8 cellular contexts compared by ENCODE assay signal in the genomic region with DNA sequence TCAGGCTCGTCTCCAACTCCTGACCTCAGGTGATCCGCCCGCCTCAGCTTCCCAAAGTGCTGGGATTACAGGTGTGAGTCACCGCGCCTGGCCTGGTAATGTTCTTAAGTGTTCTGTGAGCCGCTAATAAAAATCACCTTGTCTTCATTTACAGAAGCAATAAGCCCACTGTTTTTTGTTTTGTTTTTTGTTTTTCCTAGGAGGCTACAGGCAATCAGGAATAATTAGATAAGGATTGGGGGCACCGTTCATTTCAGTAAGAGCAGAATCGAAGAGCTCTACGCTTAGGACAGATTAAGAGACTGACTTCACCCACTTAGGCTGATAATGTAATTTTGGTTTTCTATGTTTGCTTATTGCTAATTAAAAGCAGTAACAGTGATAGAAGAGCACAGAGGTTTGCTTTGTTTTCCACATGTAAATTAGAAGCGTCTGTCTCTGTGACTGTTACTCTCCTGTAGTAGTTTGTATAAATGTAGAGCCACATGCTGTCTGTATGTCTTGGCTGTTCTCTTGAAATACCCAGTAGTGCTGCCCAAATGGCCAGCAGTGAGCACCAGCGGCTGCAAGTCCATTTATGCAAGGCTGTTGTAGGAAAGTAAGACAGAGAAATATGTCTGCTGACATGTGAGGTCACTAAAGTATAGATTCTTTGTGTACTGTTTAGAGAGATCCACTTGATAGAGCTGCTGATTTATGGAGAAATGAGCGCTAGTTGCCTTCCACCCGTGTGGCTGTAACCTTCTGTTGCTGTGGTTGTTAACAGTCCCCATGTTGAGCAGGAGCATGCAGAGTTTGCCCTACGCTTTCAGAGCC. TPM values are rescaled to one million over a fixed set of nuclear protein-coding genes. Genes with fewer than 3 reads are reported as not detected.
DNase-seq lines count a peak whose midpoint lies in the region; ATAC-seq, FAIRE-seq and TF ChIP-seq lines count a peak whose summit lies in the region.
"Had no signal": no experiment of that assay in that cellular context is flagged by ENCODE, and none has a peak within 500 bp of the region (broad histone marks: within the 10 kb centered on the region; RNA-seq: fewer than 3 reads in every experiment).

No MANE protein-coding gene starts in this region.

- CTCF ChIA-PET in H1 (lab: Charles Lee; ENCODE audit: partially characterized antibody): interaction anchor here (0.7 to 1.7 kb wide), 7 partner anchors 9 to 98 kb away, joined by 3 read pairs; no protein-coding TSS in a partner anchor

- WGBS in H1 (ENCODE audit: extremely low coverage in 1 of 2, insufficient coverage in 1 of 2, insufficient read length in 1 of 2, insufficient replicate concordance in 2 of 2, low coverage in 1 of 2, low lambda C conversion rate in 2 of 2, missing lambda C conversion rate in 1 of 2), 2 experiments: 72% methylated on average over 14 of the region's 14 CpGs; no CpG with 5 or more reads in 1 of the 2 experiments

- 0 out of 2 replicates have a peak overlapping the region, but pooled peaks have one; percentile 4 for H3K18ac ChIP-seq in H1 (ENCODE audit: extremely low read depth, low read length)

- H4K5ac ChIP-seq in H1 (ENCODE audit: insufficient read length, low read depth, low read length): no peak overlapping the region

- TF ChIP-seq RAD21 in H1 (IDR thresholded peaks at IDR 0.05 in 1 of 2, conservative IDR thresholded peaks at IDR 0.05 in 1 of 2; ENCODE audit: low read depth in 2 of 2, low read length in 2 of 2): no peak

- peaks cover 22 to 29% of the 10 kb centered on the region in 2 experiments for H4K20me1 ChIP-seq in H1 (replicated peaks in 1 of 2; ENCODE audit: control insufficient read depth in 1 of 2, insufficient read depth in 2 of 2, low read length in 2 of 2)

- TF ChIP-seq CTCF in H1 (IDR thresholded peaks at IDR 0.05; ENCODE audit: control extremely low read depth in 1 of 3, insufficient read depth in 1 of 3, low read depth in 1 of 3, low read length in 3 of 3): no peak

- no peak overlapping the region for H4K8ac ChIP-seq in H1 (ENCODE audit: extremely low read depth, insufficient read depth, low read length)

- no peak overlapping the region; a peak in 1 of 8 replicates for H3K4me3 ChIP-seq in H1 (ENCODE audit: extremely low read depth in 1 of 4, insufficient read depth in 2 of 4, low read depth in 3 of 4, low read length in 4 of 4)
- H3K4me3 ChIP-seq in rectal smooth muscle tissue (ENCODE audit: low read length): peak overlapping the region; percentile 6

- no peak for TF ChIP-seq POLR2A in H1 (IDR thresholded peaks at IDR 0.05; ENCODE audit: control extremely low read depth in 1 of 2, low read depth in 2 of 2, low read length in 2 of 2)

- H2BK12ac ChIP-seq in H1 (ENCODE audit: low read depth, low read length): no peak overlapping the region

- no peaks in the 10 kb centered on the region for H3K36me3 ChIP-seq in H1 (ENCODE audit: control insufficient read depth in 2 of 4, insufficient read depth in 4 of 4, low read length in 3 of 4)
- no peaks in the 10 kb centered on the region for H3K36me3 ChIP-seq in rectal smooth muscle tissue (ENCODE audit: control insufficient read depth, insufficient read depth, low read length)

- peak overlapping the region; percentile 12 for H4K91ac ChIP-seq in H1 (replicated peaks; ENCODE audit: insufficient read length, low read length)

- H2BK5ac ChIP-seq in H1 (ENCODE audit: low read depth, low read length): no peak overlapping the region

- H3K79me2 ChIP-seq in H1 (ENCODE audit: control insufficient read depth in 1 of 2, insufficient read depth in 2 of 2, low read length in 2 of 2): peaks cover 12 to 98% of the 10 kb centered on the region in 2 experiments

- H2AK5ac ChIP-seq in H1 (ENCODE audit: low read depth, low read length): no peak overlapping the region

- H2BK15ac ChIP-seq in H1 (ENCODE audit: low read length): no peak overlapping the region

- no peak overlapping the region for H3K4ac ChIP-seq in H1 (replicated peaks; ENCODE audit: insufficient read length, low read depth, low read length)

- H2BK20ac ChIP-seq in H1 (ENCODE audit: low read length): no peak overlapping the region

- POLR2A ChIA-PET in H1 (lab: Charles Lee; ENCODE audit: partially characterized antibody): interaction anchor here (0.6 to 1.2 kb wide), 2 partner anchors 31 to 172 kb away, joined by 3 read pairs; partner anchors contain the start of gene TRIO

- no peak overlapping the region for H3K56ac ChIP-seq in H1 (replicated peaks; ENCODE audit: insufficient read length, low read depth, low read length)

- H3K27me3 ChIP-seq in H1 (replicated peaks in 1 of 4; ENCODE audit: control insufficient read depth in 3 of 4, extremely low read depth in 1 of 4, insufficient read depth in 3 of 4, low read length in 3 of 4) (no peaks in the 10 kb centered on the region), rectal smooth muscle tissue (ENCODE audit: control insufficient read depth, insufficient read depth, low read length) (no peaks in the 10 kb centered on the region)

- H3K4me2 ChIP-seq in H1 (ENCODE audit: insufficient read depth in 1 of 2, low read depth in 2 of 2, low read length in 2 of 2): peak overlapping the region; percentile 34 to 52; a peak in 3 of 4 replicates

- peak; percentile 4 for ATAC-seq in GM19452 (IDR thresholded peaks at IDR 0.05; ENCODE audit: unreplicated experiment)
- peak; percentile 20 for ATAC-seq in HG03354 (IDR thresholded peaks at IDR 0.05; ENCODE audit: poor library complexity, severe bottlenecking, unreplicated experiment)
- no peak for ATAC-seq in HG03039 (IDR thresholded peaks at IDR 0.05; ENCODE audit: unreplicated experiment)

- no peak overlapping the region for H2AFZ ChIP-seq in H1 (ENCODE audit: low read length)

- H3K4me1 ChIP-seq in H1 (replicated peaks in 1 of 4; ENCODE audit: control insufficient read depth in 3 of 4, insufficient read depth in 4 of 4, low read length in 3 of 4) (peaks cover 14 to 29% (median 20%) of the 10 kb centered on the region in 4 experiments), rectal smooth muscle tissue (ENCODE audit: control insufficient read depth, insufficient read depth, low read length) (peaks cover 26% of the 10 kb centered on the region)

- no peak for TF ChIP-seq EP300 in H1 (IDR thresholded peaks at IDR 0.05; ENCODE audit: borderline replicate concordance in 1 of 2, low read depth in 2 of 2, low read length in 2 of 2)

- no peak overlapping the region for H3K14ac ChIP-seq in H1 (ENCODE audit: insufficient read length)

- no peak for DNase-seq in H1 (ENCODE audit: low read depth in 1 of 2, low spot score in 2 of 2)
- DNase-seq in NCI-H146 treated with DMSO at 0.1 percent for 48 hours (lab: John Stamatoyannopoulos, UW; ENCODE audit: unreplicated experiment): no peak
- no peak for DNase-seq in D341Med (ENCODE audit: low spot score)
- DNase-seq: SHP77 treated with DMSO at 0.1 percent for 48 hours had no signal

- no peak overlapping the region for H3K9ac ChIP-seq in H1 (replicated peaks in 1 of 4; ENCODE audit: extremely low read depth in 1 of 4, low read depth in 3 of 4, low read length in 3 of 4)
- no peak overlapping the region for H3K9ac ChIP-seq in rectal smooth muscle tissue (ENCODE audit: low read length)

- H3K23ac ChIP-seq in H1 (ENCODE audit: insufficient read length): no peak overlapping the region

- H3K23me2 ChIP-seq in H1 (ENCODE audit: low read depth, low read length): no peaks in the 10 kb centered on the region

- peaks cover 18% of the 10 kb centered on the region for H3K79me1 ChIP-seq in H1 (ENCODE audit: low read depth, low read length)

- no peak overlapping the region for H3K27ac ChIP-seq in H1 (ENCODE audit: low read depth, low read length)
- H3K27ac ChIP-seq in rectal smooth muscle tissue (ENCODE audit: low read depth, low read length): peak overlapping the region; percentile 21

- no peaks in the 10 kb centered on the region for H3K9me3 ChIP-seq in H1 (ENCODE audit: insufficient read depth in 2 of 2, low read depth in 1 of 2, low read length in 1 of 2)

- H2BK120ac ChIP-seq in H1 (replicated peaks; ENCODE audit: low read depth, low read length): no peak overlapping the region

- no peak for FAIRE-seq in H1 (lab: Jason Lieb, UNC)

TF ChIP-seq in H1, 55 proteins besides CTCF, POLR2A, EP300 and RAD21 (continues in another document):
- TF ChIP-seq CHD2 (IDR thresholded peaks at IDR 0.05; ENCODE audit: low read length) (no peak), TAF1 (IDR thresholded peaks at IDR 0.05; ENCODE audit: low read depth, low read length) (no peak), POU5F1 (IDR thresholded peaks at IDR 0.05; ENCODE audit: low read depth, low read length) (no peak), SUZ12 (IDR thresholded peaks at IDR 0.05; ENCODE audit: low read length) (no peak), ASH2L (IDR thresholded peaks at IDR 0.05; ENCODE audit: low read length) (no peak), SRF (IDR thresholded peaks at IDR 0.05; ENCODE audit: low read depth, low read length) (no peak)

RNA-seq across cellular contexts. Expression of gene TRIO, which starts 30.5 kb away (rescaled TPM):
- total RNA-seq in H1 (2021; fragmentation: NEBNext Ultra II Directional; extraction: Animal tissue kit (Norgen Biotek cat#: 25700)): 69.1 and 70.4 TPM in 2 replicates
- polyA plus RNA-seq in H1 (2011; rRNA removed): 35.1 and 39.5 TPM in 2 replicates
- polyA plus RNA-seq in H1 (2011; cell fraction: cytosol; rRNA removed): 41.2 TPM
- polyA plus RNA-seq in H1 (2011; cell fraction: nucleus; rRNA removed): 199 TPM
- 39.2 to 59.2 TPM (median 43.1 TPM) in 4 replicates for polyA plus RNA-seq in H1 (2012, experiment 1 of 2)
- 4.4 TPM for polyA plus RNA-seq in H1 (2012, experiment 2 of 2)
- 15.5 TPM for polyA plus RNA-seq in H1 (2013, experiment 1 of 2)
- polyA plus RNA-seq in H1 (2013, experiment 2 of 2): 15.1 TPM
- 338 and 362 TPM in 2 replicates for polyA minus RNA-seq in H1 (2011; rRNA and poly(A)+ RNA removed)
- 58.9 TPM for polyA minus RNA-seq in H1 (2011; cell fraction: cytosol; rRNA and poly(A)+ RNA removed)
- 347 TPM for polyA minus RNA-seq in H1 (2011; cell fraction: nucleus; rRNA and poly(A)+ RNA removed)
